7 cellular contexts compared by ENCODE assay signal in genomic region chr6:15323611-15324010, GRCh38.
DNase-seq lines count a peak whose midpoint lies in the region; ATAC-seq and TF ChIP-seq lines count a peak whose summit lies in the region.
"Not testable (repeated sequence)": the region's sequence is repeated elsewhere in the genome, so short reads cannot be mapped to it uniquely, and the experiment has no call there.

No MANE protein-coding gene starts in this region.

- not testable (repeated sequence) for H3K36me3 ChIP-seq in HCT116 (ENCODE audit: control insufficient read depth in 1 of 2, insufficient read depth in 2 of 2, low read length in 2 of 2)

- H3K27ac Mint-ChIP-seq in T-helper 17 cell = peak overlapping the region; percentile 77
- peak overlapping the region; percentile 4 for H3K27ac Mint-ChIP-seq in activated CD8-positive, alpha-beta memory T cell treated with anti-CD3 and anti-CD28 coated beads, Interleukin-2, amount 10 ng/mL, durations not matched to agents 7 days and 5 days
- peak overlapping the region; percentile 47 for H3K27ac Mint-ChIP-seq in activated naive CD8-positive, alpha-beta T cell
- H3K27ac Mint-ChIP-seq in natural killer cell = peak overlapping the region; percentile 1 to 61
- H3K27ac Mint-ChIP-seq in stimulated activated memory B cell treated with anti-CD40 and anti-IgM and Interleukin-4, amounts not matched to agents 10 μg/mL and 1 μg/mL and 100 μg/mL, for 72 hours = peak overlapping the region; percentile 18

- H3K27me3 Mint-ChIP-seq in T-helper 17 cell; activated CD8-positive, alpha-beta memory T cell treated with anti-CD3 and anti-CD28 coated beads, Interleukin-2, amount 10 ng/mL, durations not matched to agents 7 days and 5 days; activated naive CD8-positive, alpha-beta T cell; natural killer cell (ENCODE audit: low read depth in 2 of 2); stimulated activated memory B cell treated with anti-CD40 and anti-IgM and Interleukin-4, amounts not matched to agents 10 μg/mL and 1 μg/mL and 100 μg/mL, for 72 hours: not testable (repeated sequence)

- H2AFZ ChIP-seq in HCT116 (ENCODE audit: low read depth, low read length, poor library complexity, severe bottlenecking) = not testable (repeated sequence)

- peak overlapping the region; percentile 64 for H3K4me2 ChIP-seq in HCT116 (ENCODE audit: low read length)

- not testable (repeated sequence) for H3K27me3 ChIP-seq in HCT116 (ENCODE audit: insufficient read depth, low read length)

- peaks cover 87% of the 10 kb centered on the region for H3K79me2 ChIP-seq in HCT116 (ENCODE audit: insufficient read depth, low read length)

- POLR2A ChIA-PET in HCT116 (lab: Charles Lee) = not testable (repeated sequence)

- not testable (repeated sequence) for H3K9me2 ChIP-seq in HCT116 (ENCODE audit: insufficient read depth)

- TF ChIP-seq RAD21 in HCT116 (IDR thresholded peaks at IDR 0.05; ENCODE audit: low read depth) = not testable (repeated sequence)

- DNase-seq in HCT116 (ENCODE audit: low read depth, low spot score); T-helper 17 cell; activated CD8-positive, alpha-beta memory T cell treated with anti-CD3 and anti-CD28 coated beads, Interleukin-2, amount 10 ng/mL, durations not matched to agents 7 days and 5 days; epithelial cell of prostate (ENCODE audit: low read depth, low spot score); natural killer cell: not testable (repeated sequence)

- intact Hi-C loops in HCT116 (cut with micrococcal nuclease) = not testable (repeated sequence)
- intact Hi-C loops in natural killer cell (cut with micrococcal nuclease) = loop anchor here (10.0 kb wide), 1 partner anchor 301 kb away; no protein-coding TSS in a partner anchor

- not testable (repeated sequence) for H3K4me3 ChIP-seq in HCT116 (replicated peaks in 1 of 2; ENCODE audit: low read depth in 1 of 2, low read length in 2 of 2)

- not testable (repeated sequence) for H3K9me3 ChIP-seq in HCT116 (ENCODE audit: control insufficient read depth in 1 of 2, insufficient read depth in 1 of 2, low read depth in 1 of 2, low read length in 2 of 2); T-helper 17 cell (ENCODE audit: control insufficient read depth, low read length, poor library complexity, severe bottlenecking)

- H3K27ac ChIP-seq in HCT116 (ENCODE audit: low read depth, low read length) (peak overlapping the region; percentile 39; the same call in 1 of the 2 replicates), epithelial cell of prostate (peak overlapping the region; percentile 75)

- H3K9me3 Mint-ChIP-seq in activated CD8-positive, alpha-beta memory T cell treated with anti-CD3 and anti-CD28 coated beads, Interleukin-2, amount 10 ng/mL, durations not matched to agents 7 days and 5 days (ENCODE audit: low read depth); activated naive CD8-positive, alpha-beta T cell (ENCODE audit: low read depth); natural killer cell; stimulated activated memory B cell treated with anti-CD40 and anti-IgM and Interleukin-4, amounts not matched to agents 10 μg/mL and 1 μg/mL and 100 μg/mL, for 72 hours: not testable (repeated sequence)

- not testable (repeated sequence) for H4K20me1 ChIP-seq in HCT116 (ENCODE audit: insufficient read depth)

- not testable (repeated sequence) for TF ChIP-seq CTCF in HCT116 (IDR thresholded peaks at IDR 0.05 in 2 of 3, conservative IDR thresholded peaks at IDR 0.05 in 1 of 3; ENCODE audit: borderline replicate concordance in 1 of 3, insufficient read depth in 1 of 3, low read depth in 2 of 3, low read length in 2 of 3); natural killer cell (IDR thresholded peaks at IDR 0.05)

- TF ChIP-seq POLR2A in HCT116 (IDR thresholded peaks at IDR 0.05; ENCODE audit: borderline replicate concordance, extremely low read depth, insufficient read depth, insufficient read length) = not testable (repeated sequence)

- H3K9ac ChIP-seq in HCT116 (ENCODE audit: low read length) = peak overlapping the region; percentile 23; the same call in 1 of the 2 replicates

- not testable (repeated sequence) for H3K36me3 Mint-ChIP-seq in T-helper 17 cell (ENCODE audit: low read depth); activated naive CD8-positive, alpha-beta T cell; natural killer cell; stimulated activated memory B cell treated with anti-CD40 and anti-IgM and Interleukin-4, amounts not matched to agents 10 μg/mL and 1 μg/mL and 100 μg/mL, for 72 hours
- peaks cover 12% of the 10 kb centered on the region for H3K36me3 Mint-ChIP-seq in activated CD8-positive, alpha-beta memory T cell treated with anti-CD3 and anti-CD28 coated beads, Interleukin-2, amount 10 ng/mL, durations not matched to agents 7 days and 5 days

- H3K4me1 ChIP-seq in HCT116 (ENCODE audit: control insufficient read depth in 1 of 2, insufficient read depth in 2 of 2, low read length in 2 of 2) = peaks cover 11 to 33% of the 10 kb centered on the region in 2 experiments

- RAD21 ChIA-PET in HCT116 (lab: Charles Lee; ENCODE audit: low non-redundant PET in 1 of 2, low total read pairs in 2 of 2, uncharacterized antibody in 2 of 2, unreplicated experiment in 2 of 2) = not testable (repeated sequence)

- BruUV-seq in HCT116 (replicated peaks; lab: Mats Ljungman, UMichigan) = not testable (repeated sequence)

- ATAC-seq in HCT116 = peak; percentile 16; the same call in 1 of the 2 replicates
- not testable (repeated sequence) for ATAC-seq in T-helper 17 cell; activated CD8-positive, alpha-beta memory T cell treated with anti-CD3 and anti-CD28 coated beads, Interleukin-2, amount 10 ng/mL, durations not matched to agents 7 days and 5 days; natural killer cell; stimulated activated memory B cell treated with anti-CD40 and anti-IgM and Interleukin-4, amounts not matched to agents 10 μg/mL and 1 μg/mL and 100 μg/mL, for 72 hours

- CTCF ChIA-PET in HCT116 (lab: Charles Lee) = not testable (repeated sequence)
- CTCF ChIA-PET in activated CD8-positive, alpha-beta memory T cell treated with anti-CD3 and anti-CD28 coated beads, Interleukin-2, amount 10 ng/mL, durations not matched to agents 7 days and 5 days (lab: Charles Lee) = interaction anchor here (1.2 kb wide), 1 partner anchor 72 kb away, joined by 3 read pairs; no protein-coding TSS in a partner anchor

- H3K4me1 Mint-ChIP-seq in T-helper 17 cell (peaks cover 61% of the 10 kb centered on the region), natural killer cell (peaks cover 83 to 84% of the 10 kb centered on the region in 2 donors)
- peaks cover 76% of the 10 kb centered on the region for H3K4me1 Mint-ChIP-seq in activated CD8-positive, alpha-beta memory T cell treated with anti-CD3 and anti-CD28 coated beads, Interleukin-2, amount 10 ng/mL, durations not matched to agents 7 days and 5 days
- peaks cover 83% of the 10 kb centered on the region for H3K4me1 Mint-ChIP-seq in activated naive CD8-positive, alpha-beta T cell (ENCODE audit: low read depth)
- H3K4me1 Mint-ChIP-seq in stimulated activated memory B cell treated with anti-CD40 and anti-IgM and Interleukin-4, amounts not matched to agents 10 μg/mL and 1 μg/mL and 100 μg/mL, for 72 hours = peaks cover 85% of the 10 kb centered on the region

- peak overlapping the region; percentile 28 for H3K4me3 Mint-ChIP-seq in T-helper 17 cell
- not testable (repeated sequence) for H3K4me3 Mint-ChIP-seq in activated CD8-positive, alpha-beta memory T cell treated with anti-CD3 and anti-CD28 coated beads, Interleukin-2, amount 10 ng/mL, durations not matched to agents 7 days and 5 days; natural killer cell; stimulated activated memory B cell treated with anti-CD40 and anti-IgM and Interleukin-4, amounts not matched to agents 10 μg/mL and 1 μg/mL and 100 μg/mL, for 72 hours
- peak overlapping the region; percentile 55 for H3K4me3 Mint-ChIP-seq in activated naive CD8-positive, alpha-beta T cell

Comparison
In these comparisons a context has a peak if more than half of its experiments do, and no peak if none do; other contexts are left out.
1. H3K27ac Mint-ChIP-seq: peak in every context shown above with its lines; median percentile 77 in T-helper 17 cell; 47 in activated naive CD8-positive, alpha-beta T cell; 31 in natural killer cell; 18 in stimulated activated memory B cell treated with anti-CD40 and anti-IgM and Interleukin-4, amounts not matched to agents 10 μg/mL and 1 μg/mL and 100 μg/mL, for 72 hours; 4 in activated CD8-positive, alpha-beta memory T cell treated with anti-CD3 and anti-CD28 coated beads, Interleukin-2, amount 10 ng/mL, durations not matched to agents 7 days and 5 days.